ENCODE assay signal across 9 cellular contexts in the genomic region with DNA sequence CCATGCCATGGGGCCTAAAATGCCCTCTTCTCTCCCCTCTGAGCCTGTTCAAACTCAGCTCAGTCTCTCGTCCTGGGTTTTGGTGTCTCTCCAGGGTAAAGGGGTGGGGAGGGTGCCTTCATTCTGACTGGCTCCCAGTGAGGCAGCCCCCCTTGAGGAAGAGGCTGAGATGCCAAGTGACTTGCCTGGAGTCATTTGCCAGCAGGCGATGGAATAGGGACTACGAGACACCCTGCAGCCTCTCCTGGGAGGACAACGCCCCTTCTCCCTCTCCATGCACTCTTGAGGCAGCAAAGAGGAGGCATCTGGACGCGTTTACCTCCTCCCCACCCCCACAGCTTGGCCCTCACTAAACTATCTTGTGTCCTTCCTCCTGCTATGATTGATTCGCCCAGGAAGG. TPM values are rescaled to one million over a fixed set of nuclear protein-coding genes. Genes with fewer than 3 reads are reported as not detected.
DNase-seq lines count a peak whose midpoint lies in the region; ATAC-seq and TF ChIP-seq lines count a peak whose summit lies in the region.
"Had no signal": no experiment of that assay in that cellular context is flagged by ENCODE, and none has a peak within 500 bp of the region (broad histone marks: within the 10 kb centered on the region; RNA-seq: fewer than 3 reads in every experiment).

No MANE protein-coding gene starts in this region.

- H3K27ac Mint-ChIP-seq in GM23338 (no peak overlapping the region), naive B cell (no peak overlapping the region)
- H3K27ac Mint-ChIP-seq in activated T-helper 2 cell treated with anti-CD3 and anti-CD28 coated beads, Interferon-gamma antibody, Interleukin-2, Interleukin-4, amounts not matched to agents 10 μg/mL and 5 μg/mL and 100 μg/mL, durations not matched to agents 14 hours and 24 hours and 36 hours, result no peak overlapping the region
- H3K27ac Mint-ChIP-seq: activated CD4-positive, alpha-beta T cell treated with anti-CD3 and anti-CD28 coated beads for 36 hours had no signal

- 0 out of 2 replicates have a peak, but pooled peaks cover 3% of the 10 kb centered on the region for H3F3A ChIP-seq in GM23338 (replicated peaks; ENCODE audit: low read depth)

- DNase-seq in AG04449 (ENCODE audit: low read depth, low spot score) (no peak), GM23338 (ENCODE audit: low spot score) (peak; percentile 63), naive B cell (no peak), NCI-H446 (lab: John Stamatoyannopoulos, UW) (no peak), germinal center (ENCODE audit: low spot score) (no peak)
- no peak for DNase-seq in activated T-helper 2 cell treated with anti-CD3 and anti-CD28 coated beads, Interferon-gamma antibody, Interleukin-2, Interleukin-4, amounts not matched to agents 10 μg/mL and 5 μg/mL and 100 μg/mL, durations not matched to agents 14 hours and 24 hours and 36 hours (ENCODE audit: low spot score)
- no peak for DNase-seq in stimulated activated CD4-positive, alpha-beta T cell treated with anti-CD3 and anti-CD28 coated beads, Interleukin-4, amount 100 ng/mL, for 4 hours

- H3K27ac ChIP-seq in GM23338 (ENCODE audit: low read depth), result no peak overlapping the region

- H3K4me1 Mint-ChIP-seq in GM23338 (peaks cover 25% of the 10 kb centered on the region), naive B cell (peaks cover 20 to 23% (median 21%) of the 10 kb centered on the region in 3 donors)
- H3K4me1 Mint-ChIP-seq in activated T-helper 2 cell treated with anti-CD3 and anti-CD28 coated beads, Interferon-gamma antibody, Interleukin-2, Interleukin-4, amounts not matched to agents 10 μg/mL and 5 μg/mL and 100 μg/mL, durations not matched to agents 14 hours and 24 hours and 36 hours (ENCODE audit: low read depth), result peaks cover 19% of the 10 kb centered on the region

- POLR2A ChIA-PET in AG04449 (lab: Yijun Ruan, JAX), result no interaction called here

- no peaks in the 10 kb centered on the region for H3K9me3 Mint-ChIP-seq in GM23338
- no peaks in the 10 kb centered on the region for H3K9me3 Mint-ChIP-seq in activated T-helper 2 cell treated with anti-CD3 and anti-CD28 coated beads, Interferon-gamma antibody, Interleukin-2, Interleukin-4, amounts not matched to agents 10 μg/mL and 5 μg/mL and 100 μg/mL, durations not matched to agents 14 hours and 24 hours and 36 hours
- no peaks in the 10 kb centered on the region for H3K9me3 Mint-ChIP-seq in naive B cell

- H3K4me3 ChIP-seq in AG04449 (ENCODE audit: low read depth, low read length), result peak overlapping the region; percentile 20
- peak overlapping the region; percentile 91 for H3K4me3 ChIP-seq in GM23338

- H3K36me3 ChIP-seq in GM23338 (ENCODE audit: insufficient read depth), result no peaks in the 10 kb centered on the region

- TF ChIP-seq CTCF in AG04449 (IDR thresholded peaks at IDR 0.05; ENCODE audit: insufficient read depth, low read length, missing control alignments) (no peak), GM23338 (conservative IDR thresholded peaks at IDR 0.05; ENCODE audit: low read depth in 2 of 2) (no peak)

- peaks cover 20% of the 10 kb centered on the region for H3K4me1 ChIP-seq in GM23338 (ENCODE audit: insufficient read depth)

- H3K4me3 Mint-ChIP-seq in GM23338 (peak overlapping the region; percentile 85), naive B cell (peak overlapping the region; percentile 13 to 97 (median 53))
- peak overlapping the region; percentile 24 for H3K4me3 Mint-ChIP-seq in activated T-helper 2 cell treated with anti-CD3 and anti-CD28 coated beads, Interferon-gamma antibody, Interleukin-2, Interleukin-4, amounts not matched to agents 10 μg/mL and 5 μg/mL and 100 μg/mL, durations not matched to agents 14 hours and 24 hours and 36 hours (ENCODE audit: low read depth)

- peak overlapping the region; percentile 90 for H3K4me2 ChIP-seq in GM23338

- no peaks in the 10 kb centered on the region for H3K27me3 ChIP-seq in GM23338 (ENCODE audit: insufficient read depth)

- ATAC-seq in GM23338 (peak; percentile 58), naive B cell (ENCODE audit: low read depth in 2 of 2) (no peak), GM21447 (IDR thresholded peaks at IDR 0.05; ENCODE audit: unreplicated experiment) (no peak)

- H3K36me3 Mint-ChIP-seq in GM23338 (ENCODE audit: low read depth), result no peaks in the 10 kb centered on the region
- peaks cover 18% of the 10 kb centered on the region for H3K36me3 Mint-ChIP-seq in activated T-helper 2 cell treated with anti-CD3 and anti-CD28 coated beads, Interferon-gamma antibody, Interleukin-2, Interleukin-4, amounts not matched to agents 10 μg/mL and 5 μg/mL and 100 μg/mL, durations not matched to agents 14 hours and 24 hours and 36 hours (ENCODE audit: low read depth)
- peaks cover 0 to 7% of the 10 kb centered on the region in 2 donors for H3K36me3 Mint-ChIP-seq in naive B cell

- no peak overlapping the region for H2AFZ ChIP-seq in GM23338

- H3K27me3 Mint-ChIP-seq in GM23338 (ENCODE audit: insufficient read depth, low read depth, poor library complexity) (peaks cover 3% of the 10 kb centered on the region), naive B cell (peaks cover 5 to 13% (median 6%) of the 10 kb centered on the region in 3 donors)
- H3K27me3 Mint-ChIP-seq in activated T-helper 2 cell treated with anti-CD3 and anti-CD28 coated beads, Interferon-gamma antibody, Interleukin-2, Interleukin-4, amounts not matched to agents 10 μg/mL and 5 μg/mL and 100 μg/mL, durations not matched to agents 14 hours and 24 hours and 36 hours (ENCODE audit: low read depth), result peaks cover 2% of the 10 kb centered on the region

- intact Hi-C loops in activated T-helper 2 cell treated with anti-CD3 and anti-CD28 coated beads, Interferon-gamma antibody, Interleukin-2, Interleukin-4, amounts not matched to agents 10 μg/mL and 5 μg/mL and 100 μg/mL, durations not matched to agents 14 hours and 24 hours and 36 hours (cut with micrococcal nuclease), result loop anchor here (5.0 kb wide), 1 partner anchor 77 kb away; no protein-coding TSS in a partner anchor

- H4K20me1 ChIP-seq in GM23338 (replicated peaks; ENCODE audit: insufficient read depth), result 0 out of 2 replicates have a peak, but pooled peaks cover 4% of the 10 kb centered on the region

- H3K79me2 ChIP-seq in GM23338 (replicated peaks; ENCODE audit: insufficient read depth), result peaks cover 8% of the 10 kb centered on the region; the same call in 1 of the 2 replicates

- CTCF ChIA-PET in AG04449 (lab: Yijun Ruan, JAX), result interaction anchor here (1.7 to 1.9 kb wide), 2 partner anchors 58 to 59 kb away, joined by 4 to 7 read pairs; no protein-coding TSS in a partner anchor

- H3K9me2 ChIP-seq in GM23338 (ENCODE audit: insufficient read depth), result no peaks in the 10 kb centered on the region

TF ChIP-seq in GM23338, 12 proteins besides CTCF, POLR2A, EP300 and RAD21 (continues in another document):
- TF ChIP-seq STAT1 (IDR thresholded peaks at IDR 0.05; ENCODE audit: unreplicated experiment), result no peak

RNA-seq across cellular contexts. Expression of gene STON1, which starts 0.8 kb away (rescaled TPM):
- total RNA-seq in GM23338 (2014; rRNA removed; shearing (Covaris generic)), result 14.4 and 14.9 TPM in 2 replicates
- polyA plus RNA-seq in GM23338 (2016; fragmentation: Nextera tagmentation; extraction: Ambion mirVana), result 5.4 and 5.5 TPM in 2 replicates
- total RNA-seq in activated T-helper 2 cell treated with anti-CD3 and anti-CD28 coated beads, Interferon-gamma antibody, Interleukin-2, Interleukin-4, amounts not matched to agents 10 μg/mL and 5 μg/mL and 100 μg/mL, durations not matched to agents 14 hours and 24 hours and 36 hours, result 1.9 and 2.1 TPM in 2 replicates
- under 1 TPM in 2 of 6 donors, not detected in 4; 0.13 to 0.14 TPM for polyA plus RNA-seq in naive B cell (ENCODE audit: low read depth in 6 of 6)

Comparison
In these comparisons a context has a peak if more than half of its experiments do, and no peak if none do; other contexts are left out.
1. H3K4me3 Mint-ChIP-seq: peak in every context shown above with its lines; median percentile 85 in GM23338; 53 in naive B cell; 24 in activated T-helper 2 cell treated with anti-CD3 and anti-CD28 coated beads, Interferon-gamma antibody, Interleukin-2, Interleukin-4, amounts not matched to agents 10 μg/mL and 5 μg/mL and 100 μg/mL, durations not matched to agents 14 hours and 24 hours and 36 hours.